Comparison of ENCODE assay signal across 20 cellular contexts in genomic region chr17:50803676-50804075, GRCh38. TPM values are rescaled to one million over a fixed set of nuclear protein-coding genes. Genes with fewer than 3 reads are reported as not detected.
DNase-seq lines count a peak whose midpoint lies in the region; ATAC-seq, FAIRE-seq and TF ChIP-seq lines count a peak whose summit lies in the region.
"Had no signal": no experiment of that assay in that cellular context is flagged by ENCODE, and none has a peak within 500 bp of the region (broad histone marks: within the 10 kb centered on the region; RNA-seq: fewer than 3 reads in every experiment).

No MANE protein-coding gene starts in this region.

- H3K4ac ChIP-seq in H1 (replicated peaks; ENCODE audit: insufficient read length, low read depth, low read length) = no peak overlapping the region

- WGBS in H1 (ENCODE audit: extremely low coverage in 1 of 2, insufficient coverage in 1 of 2, insufficient read length in 1 of 2, insufficient replicate concordance in 2 of 2, low coverage in 1 of 2, low lambda C conversion rate in 2 of 2, missing lambda C conversion rate in 1 of 2), 2 experiments = 85% methylated on average over 6 of the region's 6 CpGs; no CpG with 5 or more reads in 1 of the 2 experiments

- TF ChIP-seq POLR2A in H1 (IDR thresholded peaks at IDR 0.05; ENCODE audit: control extremely low read depth in 1 of 2, low read depth in 2 of 2, low read length in 2 of 2) = no peak

- H3K27me3 Mint-ChIP-seq in GM23338 (ENCODE audit: insufficient read depth, low read depth, poor library complexity) = peaks cover 3% of the 10 kb centered on the region
- no peaks in the 10 kb centered on the region for H3K27me3 Mint-ChIP-seq in neural crest cell (ENCODE audit: low read depth)
- H3K27me3 Mint-ChIP-seq in chondrocyte (ENCODE audit: low read depth) = peaks cover 4% of the 10 kb centered on the region

- H3K79me2 ChIP-seq in GM23338 (replicated peaks; ENCODE audit: insufficient read depth) (no peaks in the 10 kb centered on the region), H1 (ENCODE audit: control insufficient read depth in 1 of 2, insufficient read depth in 2 of 2, low read length in 2 of 2) (no peaks in the 10 kb centered on the region)

- H2AFZ ChIP-seq in GM23338 = peak overlapping the region; percentile 88
- peak overlapping the region; percentile 7 for H2AFZ ChIP-seq in H1 (ENCODE audit: low read length)

- H3K27me3 ChIP-seq in GM23338 (ENCODE audit: insufficient read depth) (no peaks in the 10 kb centered on the region), H1 (replicated peaks in 1 of 4; ENCODE audit: control insufficient read depth in 3 of 4, extremely low read depth in 1 of 4, insufficient read depth in 3 of 4, low read length in 3 of 4) (no peaks in the 10 kb centered on the region)

- H4K20me1 ChIP-seq in GM23338 (replicated peaks; ENCODE audit: insufficient read depth) (no peaks in the 10 kb centered on the region), H1 (replicated peaks in 1 of 2; ENCODE audit: control insufficient read depth in 1 of 2, insufficient read depth in 2 of 2, low read length in 2 of 2) (no peaks in the 10 kb centered on the region)

- no peaks in the 10 kb centered on the region for H3K9me3 ChIP-seq in H1 (ENCODE audit: insufficient read depth in 2 of 2, low read depth in 1 of 2, low read length in 1 of 2)
- H3K9me3 ChIP-seq: A549 had no signal

- H3K79me1 ChIP-seq in H1 (ENCODE audit: low read depth, low read length) = no peaks in the 10 kb centered on the region

- peaks cover 4% of the 10 kb centered on the region; the same call in 1 of the 2 replicates for H3K4me1 ChIP-seq in GM23338 (ENCODE audit: insufficient read depth)
- H3K4me1 ChIP-seq in H1 (replicated peaks in 1 of 4; ENCODE audit: control insufficient read depth in 3 of 4, insufficient read depth in 4 of 4, low read length in 3 of 4) = peaks cover 0 to 3% (median 0%) of the 10 kb centered on the region in 4 experiments; a peak in 4 of 7 replicates
- H3K4me1 ChIP-seq: A549 had no signal

- H2AK5ac ChIP-seq in H1 (ENCODE audit: low read depth, low read length) = no peak overlapping the region

- no peak overlapping the region for H2BK120ac ChIP-seq in H1 (replicated peaks; ENCODE audit: low read depth, low read length)

- DNase-seq in GM23338 (ENCODE audit: low spot score) = no peak
- DNase-seq in RWPE1 (ENCODE audit: low spot score) = no peak
- DNase-seq in H1 (ENCODE audit: low read depth in 1 of 2, low spot score in 2 of 2) = no peak
- no peak for DNase-seq in neural crest cell (ENCODE audit: low read depth, low spot score)
- DNase-seq in C1 segment of cervical spinal cord (lab: John Stamatoyannopoulos, UW) = no peak
- DNase-seq in A172 (ENCODE audit: low spot score) = no peak
- no peak for DNase-seq in chondrocyte (ENCODE audit: low spot score)
- DNase-seq: EL; MV-4-11; NCI-H187 treated with DMSO at 0.1 percent for 48 hours; NCI-H446 treated with DMSO at 0.1 percent for 48 hours; NK-92 treated with Interleukin-12 subunit alpha and Interleukin-12 subunit beta, amount 100 ng/mL, for 24 hours; OCI-M1; RPMI8226 had no signal

- TF ChIP-seq RAD21 in H1 (IDR thresholded peaks at IDR 0.05 in 1 of 2, conservative IDR thresholded peaks at IDR 0.05 in 1 of 2; ENCODE audit: low read depth in 2 of 2, low read length in 2 of 2) = no peak

- H3K18ac ChIP-seq in H1 (ENCODE audit: extremely low read depth, low read length) = no peak overlapping the region

- no peak overlapping the region for H2BK5ac ChIP-seq in H1 (ENCODE audit: low read depth, low read length)

- no peak overlapping the region for H3K56ac ChIP-seq in H1 (replicated peaks; ENCODE audit: insufficient read length, low read depth, low read length)

- H3K4me2 ChIP-seq in GM23338 = no peak overlapping the region
- H3K4me2 ChIP-seq in H1 (ENCODE audit: insufficient read depth in 1 of 2, low read depth in 2 of 2, low read length in 2 of 2) = no peak overlapping the region
- H3K4me2 ChIP-seq: A549 had no signal

- H4K5ac ChIP-seq in H1 (ENCODE audit: insufficient read length, low read depth, low read length) = no peak overlapping the region

- no peak overlapping the region for H2BK20ac ChIP-seq in H1 (ENCODE audit: low read length)

- no peak overlapping the region for H2BK15ac ChIP-seq in H1 (ENCODE audit: low read length)

- no peaks in the 10 kb centered on the region for H3K36me3 ChIP-seq in GM23338 (ENCODE audit: insufficient read depth)
- H3K36me3 ChIP-seq in H1 (ENCODE audit: control insufficient read depth in 2 of 4, insufficient read depth in 4 of 4, low read length in 3 of 4) = no peaks in the 10 kb centered on the region

- H3K23ac ChIP-seq in H1 (ENCODE audit: insufficient read length) = no peak overlapping the region

- POLR2A ChIA-PET in RWPE1 (lab: Yijun Ruan, JAX; ENCODE audit: low non-redundant PET) = no interaction called here
- POLR2A ChIA-PET in H1 (lab: Charles Lee; ENCODE audit: partially characterized antibody) = interaction anchor here (1.0 kb wide), 1 partner anchor 13 kb away, joined by 3 read pairs; no protein-coding TSS in a partner anchor

- H3K4me1 Mint-ChIP-seq in GM23338 = peaks cover 9% of the 10 kb centered on the region
- H3K4me1 Mint-ChIP-seq in neural crest cell = peaks cover 22% of the 10 kb centered on the region
- H3K4me1 Mint-ChIP-seq in chondrocyte (ENCODE audit: low read depth) = peaks cover 11% of the 10 kb centered on the region

- H3K36me3 Mint-ChIP-seq in GM23338 (ENCODE audit: low read depth) (no peaks in the 10 kb centered on the region), neural crest cell (ENCODE audit: low read depth) (no peaks in the 10 kb centered on the region), chondrocyte (ENCODE audit: low read depth) (no peaks in the 10 kb centered on the region)
- H3K36me3 Mint-ChIP-seq: CD14-positive monocyte, IgD-negative memory B cell had no signal

- 0 out of 2 replicates have a peak, but pooled peaks cover 3% of the 10 kb centered on the region for H3K9me2 ChIP-seq in GM23338 (ENCODE audit: insufficient read depth)

- H2BK12ac ChIP-seq in H1 (ENCODE audit: low read depth, low read length) = no peak overlapping the region

- H3K4me3 ChIP-seq in GM23338 = no peak overlapping the region
- H3K4me3 ChIP-seq in H1 (ENCODE audit: extremely low read depth in 1 of 4, insufficient read depth in 2 of 4, low read depth in 3 of 4, low read length in 4 of 4) = no peak overlapping the region
- H3K4me3 ChIP-seq: A549 had no signal

- TF ChIP-seq EP300 in H1 (IDR thresholded peaks at IDR 0.05; ENCODE audit: borderline replicate concordance in 1 of 2, low read depth in 2 of 2, low read length in 2 of 2) = no peak

- no peaks in the 10 kb centered on the region for H3K23me2 ChIP-seq in H1 (ENCODE audit: low read depth, low read length)

- TF ChIP-seq CTCF in GM23338 (conservative IDR thresholded peaks at IDR 0.05; ENCODE audit: low read depth in 2 of 2) (no peak), RWPE1 (conservative IDR thresholded peaks at IDR 0.05; ENCODE audit: low read depth) (no peak), H1 (IDR thresholded peaks at IDR 0.05; ENCODE audit: control extremely low read depth in 1 of 3, insufficient read depth in 1 of 3, low read depth in 1 of 3, low read length in 3 of 3) (no peak), neural crest cell (conservative IDR thresholded peaks at IDR 0.05) (no peak), chondrocyte (IDR thresholded peaks at IDR 0.05) (no peak)

- H3K14ac ChIP-seq in H1 (ENCODE audit: insufficient read length) = no peak overlapping the region

- H3K27ac Mint-ChIP-seq in GM23338 = no peak overlapping the region; the same call in 1 of the 2 replicates
- H3K27ac Mint-ChIP-seq in neural crest cell (ENCODE audit: unreplicated experiment) = peak overlapping the region; percentile 75
- no peak overlapping the region for H3K27ac Mint-ChIP-seq in chondrocyte (ENCODE audit: unreplicated experiment)
- H3K27ac Mint-ChIP-seq: IgD-negative memory B cell had no signal

- CTCF ChIA-PET in RWPE1 (lab: Yijun Ruan, JAX) = interaction anchor here (1.0 to 2.6 kb wide), 3 partner anchors 11 to 31 kb away, joined by 3 to 9 read pairs (median 4); partner anchors contain the start of gene WFIKKN2
- CTCF ChIA-PET in H1 (lab: Charles Lee; ENCODE audit: partially characterized antibody) = interaction anchor here (0.7 to 11.5 kb wide), 9 partner anchors 12 to 146 kb away, joined by 3 to 130 read pairs (median 5); no protein-coding TSS in a partner anchor

- H3K27ac ChIP-seq in GM23338 (ENCODE audit: low read depth) (0 out of 2 replicates have a peak overlapping the region, but pooled peaks have one; percentile 66), RWPE1 (peak overlapping the region; percentile 23; the same call in 1 of the 2 replicates), H1 (ENCODE audit: low read depth, low read length) (no peak overlapping the region)
- H3K27ac ChIP-seq: A549 had no signal

- no peak for FAIRE-seq in H1 (lab: Jason Lieb, UNC)
- FAIRE-seq: A549, H54 had no signal

- ATAC-seq in GM23338 = no peak
- ATAC-seq: A549 had no signal

- no peak overlapping the region for H3K9ac ChIP-seq in H1 (replicated peaks in 1 of 4; ENCODE audit: extremely low read depth in 1 of 4, low read depth in 3 of 4, low read length in 3 of 4)

- no peaks in the 10 kb centered on the region for H3F3A ChIP-seq in GM23338 (replicated peaks; ENCODE audit: low read depth)

- H3K4me3 Mint-ChIP-seq in GM23338 (no peak overlapping the region), neural crest cell (no peak overlapping the region), chondrocyte (ENCODE audit: unreplicated experiment) (no peak overlapping the region)
- H3K4me3 Mint-ChIP-seq: CD14-positive monocyte, IgD-negative memory B cell had no signal

- H4K91ac ChIP-seq in H1 (replicated peaks; ENCODE audit: insufficient read length, low read length) = no peak overlapping the region

- no peak overlapping the region for H4K8ac ChIP-seq in H1 (ENCODE audit: extremely low read depth, insufficient read depth, low read length)

- no peaks in the 10 kb centered on the region for H3K9me3 Mint-ChIP-seq in GM23338
- H3K9me3 Mint-ChIP-seq in neural crest cell = no peaks in the 10 kb centered on the region
- H3K9me3 Mint-ChIP-seq in chondrocyte (ENCODE audit: low read depth) = no peaks in the 10 kb centered on the region
- H3K9me3 Mint-ChIP-seq: CD14-positive monocyte, IgD-negative memory B cell had no signal

RNA-seq across cellular contexts. Expression of gene WFIKKN2, which starts 31.7 kb away (rescaled TPM):
- not detected in 2 replicates for total RNA-seq in GM23338 (2014; rRNA removed; shearing (Covaris generic))
- polyA plus RNA-seq in GM23338 (2016; fragmentation: Nextera tagmentation; extraction: Ambion mirVana) = not detected in 2 replicates
- total RNA-seq in H1 (2021; fragmentation: NEBNext Ultra II Directional; extraction: Animal tissue kit (Norgen Biotek cat#: 25700)) = 0.07 TPM in 1 of 2 replicates, not detected in the other
- 0.30 and 0.33 TPM in 2 replicates for polyA plus RNA-seq in H1 (2011; rRNA removed)
- 0.30 TPM for polyA plus RNA-seq in H1 (2011; cell fraction: cytosol; rRNA removed)
- polyA plus RNA-seq in H1 (2011; cell fraction: nucleus; rRNA removed) = 0.29 TPM
- 0.10 to 0.39 TPM (median 0.29 TPM) in 4 replicates for polyA plus RNA-seq in H1 (2012, experiment 1 of 2)
- polyA plus RNA-seq in H1 (2012, experiment 2 of 2) = 0.22 TPM
- polyA plus RNA-seq in H1 (2013, experiment 1 of 2) = 0.10 TPM
- 0.06 TPM for polyA plus RNA-seq in H1 (2013, experiment 2 of 2)
- 0.19 and 0.39 TPM in 2 replicates for polyA minus RNA-seq in H1 (2011; rRNA and poly(A)+ RNA removed)
- 0.29 TPM for polyA minus RNA-seq in H1 (2011; cell fraction: cytosol; rRNA and poly(A)+ RNA removed)
- not detected for polyA minus RNA-seq in H1 (2011; cell fraction: nucleus; rRNA and poly(A)+ RNA removed)
- 0.07 and 0.09 TPM in 2 replicates for total RNA-seq in neural crest cell
- not detected in 2 replicates for total RNA-seq in A172 (2014; rRNA removed; shearing (Covaris generic))
- total RNA-seq in chondrocyte = 0.12 to 0.15 TPM in 2 of 3 replicates, not detected in the other
- total RNA-seq: HT-29, LHCN-M2 had no signal
- polyA plus RNA-seq: A549, CD14-positive monocyte, IgD-negative memory B cell had no signal

RNA-seq across cellular contexts. Expression of gene ANKRD40CL, which starts 36.4 kb away (rescaled TPM):
- not detected in 2 replicates for total RNA-seq in GM23338 (2014; rRNA removed; shearing (Covaris generic))
- polyA plus RNA-seq in GM23338 (2016; fragmentation: Nextera tagmentation; extraction: Ambion mirVana) (not detected in 2 replicates), H1 (2011; rRNA removed) (not detected in 2 replicates)
- not detected in 2 replicates for total RNA-seq in H1 (2021; fragmentation: NEBNext Ultra II Directional; extraction: Animal tissue kit (Norgen Biotek cat#: 25700))
- not detected for polyA plus RNA-seq in H1 (2011; cell fraction: cytosol; rRNA removed)
- not detected for polyA plus RNA-seq in H1 (2011; cell fraction: nucleus; rRNA removed)
- polyA plus RNA-seq in H1 (2012, experiment 1 of 2) = not detected in 4 replicates
- not detected for polyA plus RNA-seq in H1 (2012, experiment 2 of 2)
- not detected for polyA plus RNA-seq in H1 (2013, experiment 1 of 2)
- not detected for polyA plus RNA-seq in H1 (2013, experiment 2 of 2)
- polyA minus RNA-seq in H1 (2011; rRNA and poly(A)+ RNA removed) = not detected in 2 replicates
- not detected for polyA minus RNA-seq in H1 (2011; cell fraction: cytosol; rRNA and poly(A)+ RNA removed)
- polyA minus RNA-seq in H1 (2011; cell fraction: nucleus; rRNA and poly(A)+ RNA removed) = not detected
- total RNA-seq in neural crest cell (not detected in 2 replicates), chondrocyte (not detected in 3 replicates)
- total RNA-seq in A172 (2014; rRNA removed; shearing (Covaris generic)) = not detected in 2 replicates
- total RNA-seq: LHCN-M2 had no signal
- polyA plus RNA-seq: CD14-positive monocyte, IgD-negative memory B cell had no signal
